ENCODE assay signal across 9 cellular contexts in the genomic region with DNA sequence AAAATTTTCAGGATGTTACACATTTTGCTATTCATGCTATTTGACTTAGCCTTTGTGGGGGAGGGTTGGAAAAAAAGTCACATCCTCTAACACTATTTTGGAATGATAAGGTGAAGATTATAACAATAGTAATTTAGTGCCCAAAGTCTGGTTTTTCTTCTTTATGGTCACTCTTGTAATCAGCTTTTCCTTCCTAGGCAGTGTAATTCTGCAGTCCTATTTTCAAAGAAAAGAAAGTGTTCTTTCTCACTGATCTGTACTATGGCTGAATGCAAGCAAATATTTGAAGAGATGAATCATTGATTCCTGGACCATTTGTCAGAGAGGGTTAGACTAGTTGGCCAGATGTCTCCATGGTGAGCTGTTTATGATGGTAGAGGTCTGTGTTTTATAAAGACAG. TPM values are rescaled to one million over a fixed set of nuclear protein-coding genes. Genes with fewer than 3 reads are reported as not detected.
DNase-seq lines count a peak whose midpoint lies in the region; ATAC-seq lines count a peak whose summit lies in the region.
"Had no signal": no experiment of that assay in that cellular context is flagged by ENCODE, and none has a peak within 500 bp of the region (broad histone marks: within the 10 kb centered on the region; RNA-seq: fewer than 3 reads in every experiment).

No MANE protein-coding gene starts in this region.

- ATAC-seq in CD4-positive, CD25-positive, alpha-beta regulatory T cell (ENCODE audit: low read depth in 2 of 2) = no peak
- ATAC-seq in central memory CD8-positive, alpha-beta T cell (replicated peaks; ENCODE audit: extremely low read depth, poor library complexity, severe bottlenecking) = no peak
- ATAC-seq in HG03378 (IDR thresholded peaks at IDR 0.05; ENCODE audit: unreplicated experiment) (no peak), GM21576 (IDR thresholded peaks at IDR 0.05; ENCODE audit: unreplicated experiment) (no peak)
- ATAC-seq: naive thymus-derived CD8-positive, alpha-beta T cell had no signal

- no peaks in the 10 kb centered on the region for H3K9me3 ChIP-seq in CD4-positive, CD25-positive, alpha-beta regulatory T cell (ENCODE audit: control insufficient read depth in 2 of 2, low read length in 2 of 2)
- no peaks in the 10 kb centered on the region for H3K9me3 ChIP-seq in muscle layer of colon (ENCODE audit: low read length)

- H3K4me3 ChIP-seq in CD4-positive, CD25-positive, alpha-beta regulatory T cell (ENCODE audit: low read depth, low read length) = no peak overlapping the region
- H3K4me3 ChIP-seq in muscle layer of colon (ENCODE audit: low read depth in 1 of 2, low read length in 2 of 2) = no peak overlapping the region

- no peaks in the 10 kb centered on the region for H3K9me3 Mint-ChIP-seq in CD4-positive, CD25-positive, alpha-beta regulatory T cell
- no peaks in the 10 kb centered on the region for H3K9me3 Mint-ChIP-seq in central memory CD8-positive, alpha-beta T cell
- H3K9me3 Mint-ChIP-seq: naive thymus-derived CD8-positive, alpha-beta T cell had no signal

- H3K27me3 Mint-ChIP-seq in CD4-positive, CD25-positive, alpha-beta regulatory T cell = no peaks in the 10 kb centered on the region
- no peaks in the 10 kb centered on the region for H3K27me3 Mint-ChIP-seq in central memory CD8-positive, alpha-beta T cell
- H3K27me3 Mint-ChIP-seq: naive thymus-derived CD8-positive, alpha-beta T cell had no signal

- H3K27ac ChIP-seq in CD4-positive, CD25-positive, alpha-beta regulatory T cell (ENCODE audit: insufficient read depth, low read length, poor library complexity, severe bottlenecking) = no peak overlapping the region
- H3K27ac ChIP-seq in muscle layer of colon (ENCODE audit: low read depth, low read length) = peak overlapping the region; percentile 22

- H3K4me1 ChIP-seq in CD4-positive, CD25-positive, alpha-beta regulatory T cell (ENCODE audit: control insufficient read depth, insufficient read depth, low read length, poor library complexity, severe bottlenecking) = peaks cover 9% of the 10 kb centered on the region
- H3K4me1 ChIP-seq in muscle layer of colon (ENCODE audit: insufficient read depth, low read length) = peaks cover 43% of the 10 kb centered on the region

- peaks cover 14% of the 10 kb centered on the region for H3K36me3 Mint-ChIP-seq in CD4-positive, CD25-positive, alpha-beta regulatory T cell
- peaks cover 4% of the 10 kb centered on the region for H3K36me3 Mint-ChIP-seq in central memory CD8-positive, alpha-beta T cell (ENCODE audit: insufficient read depth)

- H3K9ac ChIP-seq in muscle layer of colon (ENCODE audit: low read length) = peak overlapping the region; percentile 39

- H3K27ac Mint-ChIP-seq in CD4-positive, CD25-positive, alpha-beta regulatory T cell = peak overlapping the region in 2 of 3 donors; percentile 18 to 32
- peak overlapping the region; percentile 8 for H3K27ac Mint-ChIP-seq in central memory CD8-positive, alpha-beta T cell (ENCODE audit: low read depth)

- H3K27me3 ChIP-seq in CD4-positive, CD25-positive, alpha-beta regulatory T cell (ENCODE audit: control insufficient read depth, insufficient read depth, low read length) = no peaks in the 10 kb centered on the region
- H3K27me3 ChIP-seq in muscle layer of colon (ENCODE audit: control insufficient read depth in 1 of 2, insufficient read depth in 2 of 2, low read length in 2 of 2) = no peaks in the 10 kb centered on the region

- DNase-seq in CD4-positive, CD25-positive, alpha-beta regulatory T cell = no peak
- DNase-seq in M059J (ENCODE audit: low read depth) = peak; percentile 95
- DNase-seq in central memory CD8-positive, alpha-beta T cell (ENCODE audit: low spot score in 2 of 2) = no peak
- no peak for DNase-seq in putamen (ENCODE audit: low spot score)
- no peak for DNase-seq in stimulated activated CD4-positive, alpha-beta T cell treated with anti-CD3 and anti-CD28 coated beads, Interleukin-4, amount 100 ng/mL, for 4 hours
- DNase-seq: naive thymus-derived CD8-positive, alpha-beta T cell had no signal

- peaks cover 21 to 60% (median 38%) of the 10 kb centered on the region in 4 donors for H3K4me1 Mint-ChIP-seq in CD4-positive, CD25-positive, alpha-beta regulatory T cell
- H3K4me1 Mint-ChIP-seq in central memory CD8-positive, alpha-beta T cell = peaks cover 42% of the 10 kb centered on the region

- peaks cover 4% of the 10 kb centered on the region for H3K36me3 ChIP-seq in CD4-positive, CD25-positive, alpha-beta regulatory T cell (ENCODE audit: control insufficient read depth, insufficient read depth, low read length)
- no peaks in the 10 kb centered on the region for H3K36me3 ChIP-seq in muscle layer of colon (ENCODE audit: insufficient read depth, low read length)

- H3K4me3 Mint-ChIP-seq in CD4-positive, CD25-positive, alpha-beta regulatory T cell = no peak overlapping the region
- H3K4me3 Mint-ChIP-seq in central memory CD8-positive, alpha-beta T cell = no peak overlapping the region
- H3K4me3 Mint-ChIP-seq: naive thymus-derived CD8-positive, alpha-beta T cell had no signal

RNA-seq across cellular contexts. Expression of a gene that starts 8.4 kb away (rescaled TPM):
- 25.7 TPM for total RNA-seq in CD4-positive, CD25-positive, alpha-beta regulatory T cell
- polyA plus RNA-seq in CD4-positive, CD25-positive, alpha-beta regulatory T cell = 10 to 100 TPM; 26.7 to 46.4 (median 36.1) TPM
- 27.8 and 34.9 TPM in 2 replicates for total RNA-seq in M059J (2014; rRNA removed; shearing (Covaris generic))

RNA-seq across cellular contexts. Expression of a gene that starts 8.7 kb away (rescaled TPM):
- total RNA-seq in CD4-positive, CD25-positive, alpha-beta regulatory T cell = 140 TPM
- polyA plus RNA-seq in CD4-positive, CD25-positive, alpha-beta regulatory T cell = 10 to 100 TPM; 68.1 to 81.5 (median 71.8) TPM
- 123 and 147 TPM in 2 replicates for total RNA-seq in M059J (2014; rRNA removed; shearing (Covaris generic))

RNA-seq across cellular contexts. Expression of a gene that starts 50.5 kb away (rescaled TPM):
- 26.9 TPM for total RNA-seq in CD4-positive, CD25-positive, alpha-beta regulatory T cell
- polyA plus RNA-seq in CD4-positive, CD25-positive, alpha-beta regulatory T cell = 100 to 1,000 TPM; 102 to 121 (median 104) TPM
- 104 and 120 TPM in 2 replicates for total RNA-seq in M059J (2014; rRNA removed; shearing (Covaris generic))
